Comparison of ENCODE assay signal across 16 cellular contexts in genomic region chr11:12810497-12810896, GRCh38.
A peak's percentile ranks its signal among the peaks of the same experiment; 100 is the strongest.
DNase-seq lines count a peak whose midpoint lies in the region; ATAC-seq and TF ChIP-seq lines count a peak whose summit lies in the region.
"Had no signal": no experiment of that assay in that cellular context is flagged by ENCODE, and none has a peak within 500 bp of the region (broad histone marks: within the 10 kb centered on the region; RNA-seq: fewer than 3 reads in every experiment).

No MANE protein-coding gene starts in this region.

- no peak overlapping the region for H4K5ac ChIP-seq in mesendoderm (ENCODE audit: low read length)

- H3K4me3 ChIP-seq in astrocyte of the cerebellum (ENCODE audit: low read depth, low read length), result no peak overlapping the region
- no peak overlapping the region for H3K4me3 ChIP-seq in skeletal muscle tissue (ENCODE audit: low read length in 3 of 3)
- no peak overlapping the region for H3K4me3 ChIP-seq in mesendoderm (ENCODE audit: low read length)
- H3K4me3 ChIP-seq: ascending aorta had no signal

- H3K27ac Mint-ChIP-seq in HFFc6, result peak overlapping the region; percentile 82
- H3K27ac Mint-ChIP-seq: activated T-helper 17 cell treated with anti-CD3 and anti-CD28 coated beads, Interleukin-2, amount 50 U/mL, for 72 hours; CD8-positive, alpha-beta memory T cell; H9; T-helper 2 cell treated with Interferon-gamma antibody and Interleukin-4, amounts not matched to agents 5 μg/mL and 100 μg/mL, for 36 hours had no signal

- TF ChIP-seq CTCF in HFFc6 (IDR thresholded peaks at IDR 0.05) (no peak), astrocyte of the cerebellum (IDR thresholded peaks at IDR 0.05; ENCODE audit: low read depth, low read length, missing control alignments) (no peak)

- WGBS in mesendoderm (ENCODE audit: extremely low coverage, insufficient coverage, low lambda C conversion rate), result no CpG with 5 or more reads among the region's 6 CpGs

- H3K23ac ChIP-seq in mesendoderm (ENCODE audit: low read length), result no peak overlapping the region

- DNase-seq in HFFc6, result no peak
- DNase-seq in astrocyte of the cerebellum (ENCODE audit: low read depth), result peak; percentile 81
- peak; percentile 37 for DNase-seq in glomerular visceral epithelial cell (ENCODE audit: extremely low spot score)
- no peak for DNase-seq in mesendoderm
- DNase-seq in NCI-H146 treated with DMSO at 0.1 percent for 48 hours (lab: John Stamatoyannopoulos, UW; ENCODE audit: unreplicated experiment), result no peak
- DNase-seq in activated CD8-positive, alpha-beta memory T cell treated with anti-CD3 and anti-CD28 coated beads, Interleukin-2, amount 50 U/mL, for 48 hours, result no peak
- DNase-seq: activated CD4-positive, alpha-beta T cell treated with anti-CD3 and anti-CD28 coated beads, Interleukin-2, amount 50 U/mL, for 48 hours; CD8-positive, alpha-beta memory T cell; H9; naive B cell; stimulated activated naive CD4-positive, alpha-beta T cell treated with Interleukin-2 at 50 U/mL for 16 hours had no signal

- no peak overlapping the region for H2AK5ac ChIP-seq in mesendoderm (ENCODE audit: low read length)

- peaks cover 66% of the 10 kb centered on the region for H3K79me2 ChIP-seq in mesendoderm (ENCODE audit: control insufficient read depth, insufficient read depth, low read length)

- in situ Hi-C loops in astrocyte of the cerebellum (cut with HindIII; ENCODE audit: low sequenced_read_pairs), result no loop called here

- peaks cover 15% of the 10 kb centered on the region; the same call in 1 of the 2 replicates for H3K36me3 Mint-ChIP-seq in HFFc6 (ENCODE audit: low read depth)
- H3K36me3 Mint-ChIP-seq: CD8-positive, alpha-beta memory T cell; naive B cell had no signal

- no peak for ATAC-seq in GM21619 (IDR thresholded peaks at IDR 0.05; ENCODE audit: unreplicated experiment)
- ATAC-seq: activated T-helper 17 cell treated with anti-CD3 and anti-CD28 coated beads, Interleukin-2, amount 50 U/mL, for 72 hours had no signal

- peaks cover 48% of the 10 kb centered on the region for H3K79me1 ChIP-seq in mesendoderm (ENCODE audit: low read length)

- no peak overlapping the region for H2BK5ac ChIP-seq in mesendoderm (ENCODE audit: low read length)

- no peak overlapping the region for H3K56ac ChIP-seq in mesendoderm (ENCODE audit: low read length)

- H3K4me2 ChIP-seq in mesendoderm (ENCODE audit: low read length), result no peak overlapping the region

- H2BK15ac ChIP-seq in mesendoderm (replicated peaks; ENCODE audit: low read depth), result no peak overlapping the region

- H3K27me3 ChIP-seq in skeletal muscle tissue (ENCODE audit: control insufficient read depth in 3 of 3, insufficient read depth in 3 of 3, low read length in 3 of 3) (no peaks in the 10 kb centered on the region), mesendoderm (ENCODE audit: insufficient read depth, low read length, poor library complexity) (no peaks in the 10 kb centered on the region)
- H3K27me3 ChIP-seq: ascending aorta had no signal

- H3K4me1 ChIP-seq in skeletal muscle tissue (ENCODE audit: control insufficient read depth in 3 of 3, insufficient read depth in 3 of 3, low read length in 3 of 3), result peaks cover 38 to 69% (median 45%) of the 10 kb centered on the region in 3 donors
- peaks cover 6% of the 10 kb centered on the region for H3K4me1 ChIP-seq in mesendoderm (ENCODE audit: control insufficient read depth, low read depth, low read length)

- H3K18ac ChIP-seq in mesendoderm (ENCODE audit: low read length), result no peak overlapping the region

- H3K4ac ChIP-seq in mesendoderm (ENCODE audit: low read depth, low read length), result no peak overlapping the region

- H3K9me3 Mint-ChIP-seq in HFFc6, result no peaks in the 10 kb centered on the region
- H3K9me3 Mint-ChIP-seq: activated T-helper 17 cell treated with anti-CD3 and anti-CD28 coated beads, Interleukin-2, amount 50 U/mL, for 72 hours; H9; T-helper 2 cell treated with Interferon-gamma antibody and Interleukin-4, amounts not matched to agents 5 μg/mL and 100 μg/mL, for 36 hours had no signal

- H3K4me1 Mint-ChIP-seq in HFFc6 (ENCODE audit: low read depth), result peaks cover 100% of the 10 kb centered on the region
- H3K4me1 Mint-ChIP-seq: activated T-helper 17 cell treated with anti-CD3 and anti-CD28 coated beads, Interleukin-2, amount 50 U/mL, for 72 hours; naive B cell had no signal

- no peaks in the 10 kb centered on the region for H3K36me3 ChIP-seq in skeletal muscle tissue (ENCODE audit: control insufficient read depth in 3 of 3, insufficient read depth in 3 of 3, low read length in 3 of 3)
- no peaks in the 10 kb centered on the region for H3K36me3 ChIP-seq in mesendoderm (ENCODE audit: control insufficient read depth, insufficient read depth, low read length)
- H3K36me3 ChIP-seq: ascending aorta had no signal

- no peak overlapping the region for H2BK120ac ChIP-seq in mesendoderm (ENCODE audit: low read depth, low read length)

- peak overlapping the region; percentile 28 for H3K4me3 Mint-ChIP-seq in HFFc6
- H3K4me3 Mint-ChIP-seq: activated T-helper 17 cell treated with anti-CD3 and anti-CD28 coated beads, Interleukin-2, amount 50 U/mL, for 72 hours; CD8-positive, alpha-beta memory T cell; H9; naive B cell; T-helper 2 cell treated with Interferon-gamma antibody and Interleukin-4, amounts not matched to agents 5 μg/mL and 100 μg/mL, for 36 hours had no signal

- H3K9ac ChIP-seq in skeletal muscle tissue (ENCODE audit: low read depth in 1 of 3, low read length in 3 of 3) (no peak overlapping the region), mesendoderm (ENCODE audit: low read length) (no peak overlapping the region)

- H3K27me3 Mint-ChIP-seq in HFFc6 (ENCODE audit: insufficient read depth), result peaks cover 15% of the 10 kb centered on the region

- H4K8ac ChIP-seq in mesendoderm (ENCODE audit: low read depth, low read length), result no peak overlapping the region

- H3K27ac ChIP-seq in skeletal muscle tissue (ENCODE audit: low read depth, low read length) (peak overlapping the region; percentile 20), mesendoderm (ENCODE audit: low read depth, low read length) (no peak overlapping the region)
- H3K27ac ChIP-seq: ascending aorta had no signal

- no peaks in the 10 kb centered on the region for H3K9me3 ChIP-seq in skeletal muscle tissue (ENCODE audit: control insufficient read depth in 3 of 3, low read length in 3 of 3)
- H3K9me3 ChIP-seq: ascending aorta had no signal

Comparison
In these comparisons a context has a peak if more than half of its experiments do, and no peak if none do; other contexts are left out.
1. DNase-seq: peak in astrocyte of the cerebellum (single experiment) and glomerular visceral epithelial cell (single experiment); none in HFFc6 (single experiment), mesendoderm (single experiment), NCI-H146 treated with DMSO at 0.1 percent for 48 hours (single experiment) and activated CD8-positive, alpha-beta memory T cell treated with anti-CD3 and anti-CD28 coated beads, Interleukin-2, amount 50 U/mL, for 48 hours (single experiment).